ENCODE assay signal across 17 cellular contexts in the genomic region with DNA sequence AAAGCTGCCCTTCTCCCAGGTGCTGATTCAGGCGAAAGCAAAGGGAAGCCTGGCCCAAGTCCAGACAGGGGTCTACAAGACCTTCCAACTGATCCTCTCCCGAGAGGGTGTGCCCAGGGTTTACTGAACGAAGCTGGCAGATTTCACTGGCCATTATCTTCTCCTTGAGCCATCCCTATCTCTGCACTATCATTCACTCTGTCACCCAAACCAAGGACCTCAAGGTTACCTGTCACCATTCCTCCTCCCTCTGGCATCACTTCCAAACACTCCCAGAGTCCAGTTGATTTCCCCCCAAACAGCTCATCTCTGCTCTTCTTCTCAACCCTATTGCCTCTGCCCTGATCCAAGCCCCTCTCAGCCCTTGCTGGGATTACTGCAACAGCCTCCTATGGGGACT. TPM values are rescaled to one million over a fixed set of nuclear protein-coding genes. Genes with fewer than 3 reads are reported as not detected.
DNase-seq lines count a peak whose midpoint lies in the region; ATAC-seq, FAIRE-seq and TF ChIP-seq lines count a peak whose summit lies in the region.
"Had no signal": no experiment of that assay in that cellular context is flagged by ENCODE, and none has a peak within 500 bp of the region (broad histone marks: within the 10 kb centered on the region; RNA-seq: fewer than 3 reads in every experiment).

No MANE protein-coding gene starts in this region.

- H2BK20ac ChIP-seq in H1 (ENCODE audit: low read length): no peak overlapping the region

- H3K23ac ChIP-seq in H1 (ENCODE audit: insufficient read length): no peak overlapping the region

- peak overlapping the region in 1 of 8 donors; percentile 64 for H3K4me3 Mint-ChIP-seq in CD4-positive, alpha-beta memory T cell
- H3K4me3 Mint-ChIP-seq in IgD-negative memory B cell: peak overlapping the region in 1 of 4 donors; percentile 71
- H3K4me3 Mint-ChIP-seq in CD14-positive monocyte: no peak overlapping the region

- DNase-seq in CD4-positive, alpha-beta memory T cell: no peak
- DNase-seq in H1 (ENCODE audit: low read depth in 1 of 2, low spot score in 2 of 2) (no peak), ovary (peak in 1 of 5 donors; percentile 41), UCSD-AML1 (lab: John Stamatoyannopoulos, UW; ENCODE audit: unreplicated experiment) (no peak), CD14-positive monocyte (ENCODE audit: low spot score) (no peak)
- no peak for DNase-seq in stimulated activated CD4-positive, alpha-beta T cell treated with anti-CD3 and anti-CD28 coated beads, Interleukin-4, amount 100 ng/mL, for 1 hour
- DNase-seq: activated T-cell treated with anti-CD3 and anti-CD28 coated beads for 4 hours; head of caudate nucleus; NCI-H1436; NCI-H69; stimulated activated CD4-positive, alpha-beta T cell treated with anti-CD3 and anti-CD28 coated beads, Interleukin-4, amount 100 ng/mL, for 4 hours had no signal

- no peak overlapping the region for H3K4me3 ChIP-seq in CD4-positive, alpha-beta memory T cell (ENCODE audit: low read length in 2 of 2)
- H3K4me3 ChIP-seq in H1 (ENCODE audit: extremely low read depth in 1 of 4, insufficient read depth in 2 of 4, low read depth in 3 of 4, low read length in 4 of 4): no peak overlapping the region
- no peak overlapping the region for H3K4me3 ChIP-seq in ovary
- H3K4me3 ChIP-seq: lung, prostate gland had no signal

- intact Hi-C loops in CD4-positive, alpha-beta memory T cell (cut with micrococcal nuclease): no loop called here
- intact Hi-C loops in ovary (cut with DNase I) (loop anchor here in 1 of 4 donors (5.0 kb wide), 1 partner anchor 58 kb away; the partner anchor contains the start of gene EVA1B), CD14-positive monocyte (cut with micrococcal nuclease) (no loop called here)

- H3K36me3 Mint-ChIP-seq in CD4-positive, alpha-beta memory T cell: peaks cover 5 to 30% of the 10 kb centered on the region in 2 donors
- H3K36me3 Mint-ChIP-seq in IgD-negative memory B cell (no peaks in the 10 kb centered on the region), CD14-positive monocyte (peaks cover 47 to 60% of the 10 kb centered on the region in 2 donors)

- H4K5ac ChIP-seq in H1 (ENCODE audit: insufficient read length, low read depth, low read length): no peak overlapping the region

- ATAC-seq in GM18498 (IDR thresholded peaks at IDR 0.05; ENCODE audit: unreplicated experiment): no peak
- ATAC-seq: Right ventricle myocardium inferior had no signal

- CTCF ChIA-PET in CD4-positive, alpha-beta memory T cell (lab: Charles Lee; ENCODE audit: partially characterized antibody): interaction anchor here (2.0 kb wide), 1 partner anchor 38 kb away, joined by 5 read pairs; no protein-coding TSS in a partner anchor
- CTCF ChIA-PET in H1 (lab: Charles Lee; ENCODE audit: partially characterized antibody): interaction anchor here (1.0 to 9.8 kb wide), 4 partner anchors 9 to 246 kb away, joined by 3 to 90 read pairs (median 9); no protein-coding TSS in a partner anchor

- no peaks in the 10 kb centered on the region for H3K27me3 ChIP-seq in CD4-positive, alpha-beta memory T cell (ENCODE audit: insufficient read depth, low read length)
- H3K27me3 ChIP-seq in H1 (replicated peaks in 1 of 4; ENCODE audit: control insufficient read depth in 3 of 4, extremely low read depth in 1 of 4, insufficient read depth in 3 of 4, low read length in 3 of 4) (no peaks in the 10 kb centered on the region), ovary (no peaks in the 10 kb centered on the region)

- no peaks in the 10 kb centered on the region for H3K9me3 Mint-ChIP-seq in CD4-positive, alpha-beta memory T cell
- H3K9me3 Mint-ChIP-seq in IgD-negative memory B cell (no peaks in the 10 kb centered on the region), CD14-positive monocyte (peaks cover 0 to 3% (median 0%) of the 10 kb centered on the region in 7 donors)

- H3K4me1 Mint-ChIP-seq in CD4-positive, alpha-beta memory T cell: peaks cover 49 to 86% (median 68%) of the 10 kb centered on the region in 4 donors
- H3K4me1 Mint-ChIP-seq in IgD-negative memory B cell (peaks cover 49 to 65% (median 53%) of the 10 kb centered on the region in 3 donors), CD14-positive monocyte (peaks cover 70% of the 10 kb centered on the region)

- peaks cover 6 to 79% of the 10 kb centered on the region in 2 experiments for H3K79me2 ChIP-seq in H1 (ENCODE audit: control insufficient read depth in 1 of 2, insufficient read depth in 2 of 2, low read length in 2 of 2)

- no peak overlapping the region for H3K9ac ChIP-seq in H1 (replicated peaks in 1 of 4; ENCODE audit: extremely low read depth in 1 of 4, low read depth in 3 of 4, low read length in 3 of 4)

- no peak overlapping the region for H3K27ac ChIP-seq in CD4-positive, alpha-beta memory T cell (ENCODE audit: low read depth, low read length)
- peak overlapping the region; percentile 1; the same call in 1 of the 2 replicates for H3K27ac ChIP-seq in H1 (ENCODE audit: low read depth, low read length)
- peak overlapping the region; percentile 77 to 95 for H3K27ac ChIP-seq in ovary
- H3K27ac ChIP-seq: prostate gland had no signal

- H3K9me3 ChIP-seq in CD4-positive, alpha-beta memory T cell (ENCODE audit: control insufficient read depth in 1 of 2, low read length in 2 of 2): no peaks in the 10 kb centered on the region
- H3K9me3 ChIP-seq in H1 (ENCODE audit: insufficient read depth in 2 of 2, low read depth in 1 of 2, low read length in 1 of 2) (no peaks in the 10 kb centered on the region), ovary (no peaks in the 10 kb centered on the region)
- H3K9me3 ChIP-seq: prostate gland had no signal

- H4K8ac ChIP-seq in H1 (ENCODE audit: extremely low read depth, insufficient read depth, low read length): no peak overlapping the region

- H3K27me3 Mint-ChIP-seq in CD4-positive, alpha-beta memory T cell: no peaks in the 10 kb centered on the region
- peaks cover 1% of the 10 kb centered on the region for H3K27me3 Mint-ChIP-seq in IgD-negative memory B cell
- H3K27me3 Mint-ChIP-seq in CD14-positive monocyte (ENCODE audit: low read depth in 3 of 3): peaks cover 0 to 6% (median 0%) of the 10 kb centered on the region in 3 donors

- H2BK12ac ChIP-seq in H1 (ENCODE audit: low read depth, low read length): no peak overlapping the region

- H2AK5ac ChIP-seq in H1 (ENCODE audit: low read depth, low read length): no peak overlapping the region

- H3K14ac ChIP-seq in H1 (ENCODE audit: insufficient read length): no peak overlapping the region

- no peak overlapping the region for H2BK5ac ChIP-seq in H1 (ENCODE audit: low read depth, low read length)

- POLR2A ChIA-PET in CD4-positive, alpha-beta memory T cell (lab: Charles Lee; ENCODE audit: partially characterized antibody): interaction anchor here (1.4 kb wide), 1 partner anchor 14 kb away, joined by 5 read pairs; no protein-coding TSS in a partner anchor
- POLR2A ChIA-PET in H1 (lab: Charles Lee; ENCODE audit: partially characterized antibody): interaction anchor here (2.4 kb wide), 1 partner anchor 12 kb away, joined by 7 read pairs; no protein-coding TSS in a partner anchor

- no peak for TF ChIP-seq CTCF in H1 (IDR thresholded peaks at IDR 0.05; ENCODE audit: control extremely low read depth in 1 of 3, insufficient read depth in 1 of 3, low read depth in 1 of 3, low read length in 3 of 3)
- TF ChIP-seq CTCF in ovary (IDR thresholded peaks at IDR 0.05): no peak
- TF ChIP-seq CTCF in CD14-positive monocyte (IDR thresholded peaks at IDR 0.05): no peak

- WGBS in H1 (ENCODE audit: extremely low coverage in 1 of 2, insufficient coverage in 1 of 2, insufficient read length in 1 of 2, insufficient replicate concordance in 2 of 2, low coverage in 1 of 2, low lambda C conversion rate in 2 of 2, missing lambda C conversion rate in 1 of 2), 2 experiments: 72% methylated on average over 3 of the region's 3 CpGs; no CpG with 5 or more reads in 1 of the 2 experiments
- 32 to 45% (median 39%) methylated on average over 3 of the region's 3 CpGs for WGBS in ovary, 3 donors

- peaks cover 83% of the 10 kb centered on the region for H3K4me1 ChIP-seq in CD4-positive, alpha-beta memory T cell (ENCODE audit: insufficient read depth, low read length)
- H3K4me1 ChIP-seq in H1 (replicated peaks in 1 of 4; ENCODE audit: control insufficient read depth in 3 of 4, insufficient read depth in 4 of 4, low read length in 3 of 4) (peaks cover 0 to 4% (median 1%) of the 10 kb centered on the region in 4 experiments; a peak in 3 of 7 replicates), ovary (ENCODE audit: insufficient read depth) (peaks cover 33% of the 10 kb centered on the region)

- H2AFZ ChIP-seq in H1 (ENCODE audit: low read length): no peak overlapping the region

- no peak overlapping the region for H3K4ac ChIP-seq in H1 (replicated peaks; ENCODE audit: insufficient read length, low read depth, low read length)

- peaks cover 14% of the 10 kb centered on the region for H3K36me3 ChIP-seq in CD4-positive, alpha-beta memory T cell (ENCODE audit: insufficient read depth, low read length)
- H3K36me3 ChIP-seq in H1 (ENCODE audit: control insufficient read depth in 2 of 4, insufficient read depth in 4 of 4, low read length in 3 of 4) (no peaks in the 10 kb centered on the region), ovary (no peaks in the 10 kb centered on the region)
- H3K36me3 ChIP-seq: prostate gland had no signal

- H2BK15ac ChIP-seq in H1 (ENCODE audit: low read length): no peak overlapping the region

- peaks cover 4% of the 10 kb centered on the region; the same call in 1 of the 2 replicates for H3K23me2 ChIP-seq in H1 (ENCODE audit: low read depth, low read length)

- no peak for TF ChIP-seq RAD21 in H1 (IDR thresholded peaks at IDR 0.05 in 1 of 2, conservative IDR thresholded peaks at IDR 0.05 in 1 of 2; ENCODE audit: low read depth in 2 of 2, low read length in 2 of 2)

- H3K18ac ChIP-seq in H1 (ENCODE audit: extremely low read depth, low read length): no peak overlapping the region

- TF ChIP-seq POLR2A in H1 (IDR thresholded peaks at IDR 0.05; ENCODE audit: control extremely low read depth in 1 of 2, low read depth in 2 of 2, low read length in 2 of 2) (peak in 1 of 2 experiments; percentile 22; a peak in 1 of 3 replicates), ovary (IDR thresholded peaks at IDR 0.05) (no peak)

- no peak for TF ChIP-seq EP300 in H1 (IDR thresholded peaks at IDR 0.05; ENCODE audit: borderline replicate concordance in 1 of 2, low read depth in 2 of 2, low read length in 2 of 2)
- no peak for TF ChIP-seq EP300 in ovary (IDR thresholded peaks at IDR 0.05)

- peak overlapping the region; percentile 66 to 97 (median 77) for H3K27ac Mint-ChIP-seq in CD4-positive, alpha-beta memory T cell
- peak overlapping the region in 2 of 3 donors; percentile 85 for H3K27ac Mint-ChIP-seq in IgD-negative memory B cell
- peak overlapping the region in 2 of 7 donors; percentile 0 to 85 for H3K27ac Mint-ChIP-seq in CD14-positive monocyte

- no peak overlapping the region for H4K91ac ChIP-seq in H1 (replicated peaks; ENCODE audit: insufficient read length, low read length)

- H3K56ac ChIP-seq in H1 (replicated peaks; ENCODE audit: insufficient read length, low read depth, low read length): no peak overlapping the region

- no peak overlapping the region for H3K4me2 ChIP-seq in H1 (ENCODE audit: insufficient read depth in 1 of 2, low read depth in 2 of 2, low read length in 2 of 2)

- peaks cover 14% of the 10 kb centered on the region for H3K79me1 ChIP-seq in H1 (ENCODE audit: low read depth, low read length)

- no peak for FAIRE-seq in H1 (lab: Jason Lieb, UNC)
- FAIRE-seq: endometrium had no signal

- no peak overlapping the region for H2BK120ac ChIP-seq in H1 (replicated peaks; ENCODE audit: low read depth, low read length)

- H4K20me1 ChIP-seq in H1 (replicated peaks in 1 of 2; ENCODE audit: control insufficient read depth in 1 of 2, insufficient read depth in 2 of 2, low read length in 2 of 2): peaks cover 2 to 19% of the 10 kb centered on the region in 2 experiments

RNA-seq across cellular contexts. Expression of gene STK40, which starts 4.9 kb away (rescaled TPM):
- total RNA-seq in CD4-positive, alpha-beta memory T cell: 10 to 100 TPM; 52.2 to 57.4 TPM
- polyA plus RNA-seq in CD4-positive, alpha-beta memory T cell: 10 to 100 TPM; 26.6 to 49.7 TPM
- polyA plus RNA-seq in IgD-negative memory B cell (88.5 TPM), H1 (2011; rRNA removed) (13.6 and 18.4 TPM in 2 replicates), ovary (10 to 100 TPM; 23.0 to 52.9 TPM), CD14-positive monocyte (10 to 100 TPM; 40.2 to 65.9 TPM)
- 25.3 and 28.6 TPM in 2 replicates for total RNA-seq in H1 (2021; fragmentation: NEBNext Ultra II Directional; extraction: Animal tissue kit (Norgen Biotek cat#: 25700))
- 13.7 TPM for polyA plus RNA-seq in H1 (2011; cell fraction: cytosol; rRNA removed)
- polyA plus RNA-seq in H1 (2011; cell fraction: nucleus; rRNA removed): 21.5 TPM
- 13.3 to 18.6 TPM (median 17.3 TPM) in 4 replicates for polyA plus RNA-seq in H1 (2012, experiment 1 of 2)
- polyA plus RNA-seq in H1 (2012, experiment 2 of 2): 17.6 TPM
- 16.9 TPM for polyA plus RNA-seq in H1 (2013, experiment 1 of 2)
- 16.6 TPM for polyA plus RNA-seq in H1 (2013, experiment 2 of 2)
- polyA minus RNA-seq in H1 (2011; rRNA and poly(A)+ RNA removed): 16.3 and 18.9 TPM in 2 replicates
- 9.5 TPM for polyA minus RNA-seq in H1 (2011; cell fraction: cytosol; rRNA and poly(A)+ RNA removed)
- polyA minus RNA-seq in H1 (2011; cell fraction: nucleus; rRNA and poly(A)+ RNA removed): 5.5 TPM
- total RNA-seq in ovary: 100 to 1,000 TPM in 1 of 7 donors, 10 to 100 TPM in 6; 22.9 to 104 (median 83.2) TPM

RNA-seq across cellular contexts. Expression of gene LSM10, which starts 16.9 kb away (rescaled TPM):
- total RNA-seq in CD4-positive, alpha-beta memory T cell: 10 to 100 TPM; 51.0 to 53.0 TPM
- 100 to 1,000 TPM; 112 to 187 TPM for polyA plus RNA-seq in CD4-positive, alpha-beta memory T cell
- 345 TPM for polyA plus RNA-seq in IgD-negative memory B cell
- 59.1 and 59.5 TPM in 2 replicates for total RNA-seq in H1 (2021; fragmentation: NEBNext Ultra II Directional; extraction: Animal tissue kit (Norgen Biotek cat#: 25700))
- 127 and 140 TPM in 2 replicates for polyA plus RNA-seq in H1 (2011; rRNA removed)
- polyA plus RNA-seq in H1 (2011; cell fraction: cytosol; rRNA removed): 111 TPM
- polyA plus RNA-seq in H1 (2011; cell fraction: nucleus; rRNA removed): 81.9 TPM
- polyA plus RNA-seq in H1 (2012, experiment 1 of 2): 50.0 to 87.8 TPM (median 80.4 TPM) in 4 replicates
- 128 TPM for polyA plus RNA-seq in H1 (2012, experiment 2 of 2)
- 49.0 TPM for polyA plus RNA-seq in H1 (2013, experiment 1 of 2)
- polyA plus RNA-seq in H1 (2013, experiment 2 of 2): 51.5 TPM
- polyA minus RNA-seq in H1 (2011; rRNA and poly(A)+ RNA removed): 48.7 and 51.4 TPM in 2 replicates
- 28.0 TPM for polyA minus RNA-seq in H1 (2011; cell fraction: cytosol; rRNA and poly(A)+ RNA removed)
- polyA minus RNA-seq in H1 (2011; cell fraction: nucleus; rRNA and poly(A)+ RNA removed): 25.3 TPM
- 10 to 100 TPM; 20.0 to 49.3 (median 37.8) TPM for total RNA-seq in ovary
- polyA plus RNA-seq in ovary: 10 to 100 TPM; 22.0 to 43.2 TPM
- 100 to 1,000 TPM; 224 to 234 TPM for polyA plus RNA-seq in CD14-positive monocyte

RNA-seq across cellular contexts. Expression of gene EVA1B, which starts 57.3 kb away (rescaled TPM):
- 1 to 10 TPM; 6.3 to 7.3 TPM for total RNA-seq in CD4-positive, alpha-beta memory T cell
- polyA plus RNA-seq in CD4-positive, alpha-beta memory T cell: 1 to 10 TPM; 5.2 to 8.1 TPM
- not detected for polyA plus RNA-seq in IgD-negative memory B cell
- 10.0 and 10.3 TPM in 2 replicates for total RNA-seq in H1 (2021; fragmentation: NEBNext Ultra II Directional; extraction: Animal tissue kit (Norgen Biotek cat#: 25700))
- polyA plus RNA-seq in H1 (2011; rRNA removed): 19.9 and 23.8 TPM in 2 replicates
- polyA plus RNA-seq in H1 (2011; cell fraction: cytosol; rRNA removed): 13.1 TPM
- polyA plus RNA-seq in H1 (2011; cell fraction: nucleus; rRNA removed): 14.2 TPM
- 5.2 to 15.9 TPM (median 12.6 TPM) in 4 replicates for polyA plus RNA-seq in H1 (2012, experiment 1 of 2)
- 12.2 TPM for polyA plus RNA-seq in H1 (2012, experiment 2 of 2)
- 19.7 TPM for polyA plus RNA-seq in H1 (2013, experiment 1 of 2)
- 24.7 TPM for polyA plus RNA-seq in H1 (2013, experiment 2 of 2)
- polyA minus RNA-seq in H1 (2011; rRNA and poly(A)+ RNA removed): 0.47 TPM in 1 of 2 replicates, not detected in the other
- polyA minus RNA-seq in H1 (2011; cell fraction: cytosol; rRNA and poly(A)+ RNA removed): 5.9 TPM
- 3.5 TPM for polyA minus RNA-seq in H1 (2011; cell fraction: nucleus; rRNA and poly(A)+ RNA removed)
- 100 to 1,000 TPM in 1 of 7 donors, 10 to 100 TPM in 6; 39.9 to 113 (median 56.8) TPM for total RNA-seq in ovary
- polyA plus RNA-seq in ovary: 10 to 100 TPM in 1 of 2 donors, not detected in 1; 54.1 TPM
- 10 to 100 TPM; 16.6 to 19.1 TPM for polyA plus RNA-seq in CD14-positive monocyte
